ENCODE assay signal across 38 cellular contexts in genomic region chr19:32254128-32254527, GRCh38.
"Had no signal": no experiment of that assay in that cellular context is flagged by ENCODE, and none has a peak within 500 bp of the region (broad histone marks: within the 10 kb centered on the region; RNA-seq: fewer than 3 reads in every experiment).

No MANE protein-coding gene starts in this region.

- DNase-seq: activated effector memory CD4-positive, alpha-beta T cell treated with anti-CD3 and anti-CD28 coated beads, Interleukin-2, amount 50 U/mL, for 16 hours; activated effector memory CD4-positive, alpha-beta T cell treated with Interleukin-2 at 50 U/mL for 16 hours; activated gamma-delta T cell; activated gamma-delta T cell treated with Interleukin-2 at 50 U/mL for 16 hours; activated naive CD4-positive, alpha-beta T cell; activated naive CD4-positive, alpha-beta T cell treated with anti-CD3 and anti-CD28 coated beads for 36 hours; activated naive CD4-positive, alpha-beta T cell treated with anti-CD3 and anti-CD28 coated beads, Interleukin-2, amount 10 ng/mL, durations not matched to agents 7 days and 5 days; activated naive CD4-positive, alpha-beta T cell treated with anti-CD3 and anti-CD28 coated beads, Interleukin-2, amount 50 U/mL, for 16 hours; activated naive CD4-positive, alpha-beta T cell treated with Interleukin-2 at 50 U/mL for 16 hours; activated naive CD8-positive, alpha-beta T cell treated with anti-CD3 and anti-CD28 coated beads for 36 hours; activated naive CD8-positive, alpha-beta T cell treated with anti-CD3 and anti-CD28 coated beads, Interleukin-2, amount 10 ng/mL, durations not matched to agents 7 days and 5 days; activated naive CD8-positive, alpha-beta T cell treated with anti-CD3 and anti-CD28 coated beads, Interleukin-2, amount 50 U/mL, for 24 hours; activated T-cell treated with anti-CD3 and anti-CD28 coated beads, Interleukin-2, amount 50 U/mL, for 1 hour; activated T-cell treated with anti-CD3 and anti-CD28 coated beads, Interleukin-2, amount 50 U/mL, for 24 hours; activated T-cell treated with anti-CD3 and anti-CD28 coated beads, Interleukin-2, amount 50 U/mL, for 4 hours; activated T-cell treated with anti-CD3 and anti-CD28 coated beads, Interleukin-2, amount 50 U/mL, for 48 hours; activated T-cell treated with anti-CD3 and anti-CD28 coated beads, Interleukin-2, amount 50 U/mL, for 72 hours; adrenal gland; amniotic stem cell; amygdala; anterior cingulate cortex; aorta; body of pancreas; brain microvascular endothelial cell; caudate nucleus; central memory CD4-positive, alpha-beta T cell; cerebellar nuclear complex had no signal

- H3K36me3 ChIP-seq: adrenal gland, ascending aorta, brain microvascular endothelial cell, breast epithelium, cardiac muscle cell had no signal

- H3K9me3 ChIP-seq: adrenal gland, ascending aorta, body of pancreas, breast epithelium had no signal

- H3K27me3 ChIP-seq: ascending aorta, body of pancreas, brain microvascular endothelial cell had no signal

- H3K4me1 Mint-ChIP-seq: activated naive CD4-positive, alpha-beta T cell treated with anti-CD3 and anti-CD28 coated beads, Interleukin-2, amount 10 ng/mL, durations not matched to agents 7 days and 5 days; activated naive CD4-positive, alpha-beta T cell treated with anti-CD3 and anti-CD28 coated beads, Interleukin-2, amount 50 U/mL, for 24 hours; activated naive CD8-positive, alpha-beta T cell treated with anti-CD3 and anti-CD28 coated beads for 36 hours; activated naive CD8-positive, alpha-beta T cell treated with anti-CD3 and anti-CD28 coated beads, Interleukin-2, amount 10 ng/mL, durations not matched to agents 7 days and 5 days; activated naive CD8-positive, alpha-beta T cell treated with anti-CD3 and anti-CD28 coated beads, Interleukin-2, amount 50 U/mL, for 24 hours; activated T-helper 17 cell treated with anti-CD3 and anti-CD28 coated beads, Interleukin-2, amount 50 U/mL, for 72 hours; central memory CD8-positive, alpha-beta T cell had no signal

- H3K36me3 Mint-ChIP-seq: activated naive CD4-positive, alpha-beta T cell treated with anti-CD3 and anti-CD28 coated beads, Interleukin-2, amount 10 ng/mL, durations not matched to agents 7 days and 5 days; activated naive CD4-positive, alpha-beta T cell treated with anti-CD3 and anti-CD28 coated beads, Interleukin-2, amount 50 U/mL, for 24 hours; activated naive CD4-positive, alpha-beta T cell treated with anti-CD3 and anti-CD28 coated beads, Interleukin-2, amount 50 U/mL, for 72 hours; activated naive CD8-positive, alpha-beta T cell; activated naive CD8-positive, alpha-beta T cell treated with anti-CD3 and anti-CD28 coated beads for 36 hours; activated naive CD8-positive, alpha-beta T cell treated with anti-CD3 and anti-CD28 coated beads, Interleukin-2, amount 10 ng/mL, durations not matched to agents 7 days and 5 days; brain had no signal

- H3K4me1 ChIP-seq: adrenal gland, ascending aorta, body of pancreas, breast epithelium had no signal

- H3K27ac Mint-ChIP-seq: activated naive CD4-positive, alpha-beta T cell treated with anti-CD3 and anti-CD28 coated beads for 36 hours; activated naive CD4-positive, alpha-beta T cell treated with anti-CD3 and anti-CD28 coated beads, Interleukin-2, amount 10 ng/mL, durations not matched to agents 7 days and 5 days; activated naive CD4-positive, alpha-beta T cell treated with anti-CD3 and anti-CD28 coated beads, Interleukin-2, amount 50 U/mL, for 24 hours; activated naive CD4-positive, alpha-beta T cell treated with anti-CD3 and anti-CD28 coated beads, Interleukin-2, amount 50 U/mL, for 72 hours; activated naive CD8-positive, alpha-beta T cell; activated naive CD8-positive, alpha-beta T cell treated with anti-CD3 and anti-CD28 coated beads for 36 hours; activated naive CD8-positive, alpha-beta T cell treated with anti-CD3 and anti-CD28 coated beads, Interleukin-2, amount 10 ng/mL, durations not matched to agents 7 days and 5 days; activated naive CD8-positive, alpha-beta T cell treated with anti-CD3 and anti-CD28 coated beads, Interleukin-2, amount 50 U/mL, for 24 hours; activated T-cell treated with anti-CD3 and anti-CD28 coated beads, Interleukin-2, amount 50 U/mL, for 24 hours; activated T-cell treated with anti-CD3 and anti-CD28 coated beads, Interleukin-2, amount 50 U/mL, for 72 hours; activated T-helper 1 cell treated with anti-CD3 and anti-CD28 coated beads, Interleukin-12 subunit alpha, Interleukin-12 subunit beta, Interleukin-2, Interleukin-4 antibody, amounts not matched to agents 30 ng/mL and 10 ng/mL and 1 ng/mL, durations not matched to agents 14 hours and 24 hours and 36 hours; activated T-helper 17 cell treated with anti-CD3 and anti-CD28 coated beads, Interleukin-2, amount 50 U/mL, for 72 hours; activated T-helper 2 cell treated with anti-CD3 and anti-CD28 coated beads, Interferon-gamma antibody, Interleukin-2, Interleukin-4, amounts not matched to agents 10 μg/mL and 5 μg/mL and 100 μg/mL, durations not matched to agents 14 hours and 24 hours and 36 hours had no signal

- H3K9me3 Mint-ChIP-seq: activated naive CD4-positive, alpha-beta T cell treated with anti-CD3 and anti-CD28 coated beads for 36 hours; activated naive CD4-positive, alpha-beta T cell treated with anti-CD3 and anti-CD28 coated beads, Interleukin-2, amount 10 ng/mL, durations not matched to agents 7 days and 5 days; activated naive CD4-positive, alpha-beta T cell treated with anti-CD3 and anti-CD28 coated beads, Interleukin-2, amount 50 U/mL, for 24 hours; activated naive CD4-positive, alpha-beta T cell treated with anti-CD3 and anti-CD28 coated beads, Interleukin-2, amount 50 U/mL, for 72 hours; activated naive CD8-positive, alpha-beta T cell treated with anti-CD3 and anti-CD28 coated beads for 36 hours; activated naive CD8-positive, alpha-beta T cell treated with anti-CD3 and anti-CD28 coated beads, Interleukin-2, amount 10 ng/mL, durations not matched to agents 7 days and 5 days; activated T-cell treated with anti-CD3 and anti-CD28 coated beads, Interleukin-2, amount 50 U/mL, for 24 hours; activated T-cell treated with anti-CD3 and anti-CD28 coated beads, Interleukin-2, amount 50 U/mL, for 4 hours; activated T-cell treated with anti-CD3 and anti-CD28 coated beads, Interleukin-2, amount 50 U/mL, for 72 hours; activated T-helper 1 cell treated with anti-CD3 and anti-CD28 coated beads, Interleukin-12 subunit alpha, Interleukin-12 subunit beta, Interleukin-2, Interleukin-4 antibody, amounts not matched to agents 30 ng/mL and 10 ng/mL and 1 ng/mL, durations not matched to agents 14 hours and 24 hours and 36 hours; activated T-helper 17 cell treated with anti-CD3 and anti-CD28 coated beads, Interleukin-2, amount 50 U/mL, for 72 hours; activated T-helper 2 cell treated with anti-CD3 and anti-CD28 coated beads, Interferon-gamma antibody, Interleukin-2, Interleukin-4, amounts not matched to agents 10 μg/mL and 5 μg/mL and 100 μg/mL, durations not matched to agents 14 hours and 24 hours and 36 hours; central memory CD8-positive, alpha-beta T cell had no signal

- ATAC-seq: activated naive CD4-positive, alpha-beta T cell treated with anti-CD3 and anti-CD28 coated beads, Interleukin-2, amount 50 U/mL, for 72 hours; activated naive CD8-positive, alpha-beta T cell treated with anti-CD3 and anti-CD28 coated beads, Interleukin-2, amount 50 U/mL, for 24 hours; activated T-cell treated with anti-CD3 and anti-CD28 coated beads, Interleukin-2, amount 50 U/mL, for 4 hours; activated T-cell treated with anti-CD3 and anti-CD28 coated beads, Interleukin-2, amount 50 U/mL, for 72 hours; activated T-helper 17 cell treated with anti-CD3 and anti-CD28 coated beads, Interleukin-2, amount 50 U/mL, for 72 hours; body of pancreas had no signal

- H3K27ac ChIP-seq: adrenal gland, ascending aorta, body of pancreas, brain microvascular endothelial cell, breast epithelium, cardiac muscle cell had no signal

- H3K4me3 ChIP-seq: adrenal gland, ascending aorta, body of pancreas, breast epithelium, cardiac muscle cell had no signal

- H3K4me3 Mint-ChIP-seq: activated naive CD4-positive, alpha-beta T cell treated with anti-CD3 and anti-CD28 coated beads for 36 hours; activated naive CD4-positive, alpha-beta T cell treated with anti-CD3 and anti-CD28 coated beads, Interleukin-2, amount 10 ng/mL, durations not matched to agents 7 days and 5 days; activated naive CD4-positive, alpha-beta T cell treated with anti-CD3 and anti-CD28 coated beads, Interleukin-2, amount 50 U/mL, for 24 hours; activated naive CD8-positive, alpha-beta T cell; activated naive CD8-positive, alpha-beta T cell treated with anti-CD3 and anti-CD28 coated beads for 36 hours; activated naive CD8-positive, alpha-beta T cell treated with anti-CD3 and anti-CD28 coated beads, Interleukin-2, amount 10 ng/mL, durations not matched to agents 7 days and 5 days; activated naive CD8-positive, alpha-beta T cell treated with anti-CD3 and anti-CD28 coated beads, Interleukin-2, amount 50 U/mL, for 24 hours; activated T-cell treated with anti-CD3 and anti-CD28 coated beads, Interleukin-2, amount 50 U/mL, for 24 hours; activated T-cell treated with anti-CD3 and anti-CD28 coated beads, Interleukin-2, amount 50 U/mL, for 4 hours; activated T-cell treated with anti-CD3 and anti-CD28 coated beads, Interleukin-2, amount 50 U/mL, for 72 hours; activated T-helper 1 cell treated with anti-CD3 and anti-CD28 coated beads, Interleukin-12 subunit alpha, Interleukin-12 subunit beta, Interleukin-2, Interleukin-4 antibody, amounts not matched to agents 30 ng/mL and 10 ng/mL and 1 ng/mL, durations not matched to agents 14 hours and 24 hours and 36 hours; activated T-helper 17 cell treated with anti-CD3 and anti-CD28 coated beads, Interleukin-2, amount 50 U/mL, for 72 hours; central memory CD8-positive, alpha-beta T cell had no signal

- H3K27me3 Mint-ChIP-seq: activated naive CD4-positive, alpha-beta T cell treated with anti-CD3 and anti-CD28 coated beads, Interleukin-2, amount 10 ng/mL, durations not matched to agents 7 days and 5 days had no signal
